Comparison of ENCODE assay signal across 1 cellular context in the genomic region with DNA sequence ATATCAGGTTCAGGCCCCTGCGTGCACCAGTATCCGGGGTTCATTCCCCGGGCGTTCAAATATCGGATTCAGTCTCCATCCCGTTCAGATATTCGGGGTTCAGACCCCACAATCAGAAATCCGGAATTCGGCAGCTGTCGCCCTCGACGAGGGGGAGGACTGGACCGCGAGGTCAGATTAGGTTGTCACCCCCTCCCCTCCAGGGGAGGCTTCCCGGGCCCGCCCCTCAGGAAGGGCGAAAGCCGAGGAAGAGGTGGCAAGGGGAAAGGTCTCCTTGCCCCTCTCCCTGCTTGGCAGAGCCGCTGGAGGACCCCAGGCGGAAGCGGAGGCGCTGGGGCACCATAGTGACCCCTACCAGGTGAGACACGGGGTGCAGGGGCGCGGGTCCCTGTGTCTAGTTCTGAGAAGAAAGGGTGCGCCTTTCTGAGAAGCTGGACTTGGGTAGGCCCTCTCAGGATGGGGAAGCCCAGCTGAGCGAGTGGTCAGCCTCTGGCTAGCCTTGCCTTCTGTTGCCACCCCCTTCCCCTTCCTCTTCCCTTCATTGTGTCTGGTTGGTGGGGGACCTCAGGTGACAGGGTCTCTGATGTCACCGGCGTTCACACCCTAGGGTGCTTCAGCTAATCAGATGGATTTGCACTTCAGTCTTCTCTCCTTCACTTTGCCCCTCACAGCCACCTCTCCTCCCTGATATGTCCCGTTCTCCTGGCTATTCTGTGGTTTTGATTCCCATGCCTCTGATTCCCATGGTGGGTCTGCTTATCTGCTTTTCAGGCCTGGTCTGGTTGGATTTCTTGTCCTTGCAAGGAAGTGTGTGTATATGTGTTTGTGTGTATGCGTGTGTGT.
TF ChIP-seq lines count a peak whose summit lies in the region.

No MANE protein-coding gene starts in this region.

TF ChIP-seq in IMR-90, 13 proteins besides CTCF, POLR2A, EP300 and RAD21:
- TF ChIP-seq RCOR1 (IDR thresholded peaks at IDR 0.05; ENCODE audit: insufficient replicate concordance, low read length) (no peak), BHLHE40 (IDR thresholded peaks at IDR 0.05; ENCODE audit: low read depth, low read length) (no peak), NFE2L2 (IDR thresholded peaks at IDR 0.05; ENCODE audit: low read depth, low read length) (no peak), FOS (IDR thresholded peaks at IDR 0.05; ENCODE audit: low read depth, low read length) (no peak), MXI1 (IDR thresholded peaks at IDR 0.05; ENCODE audit: borderline replicate concordance, low read depth, low read length) (no peak), SMC3 (IDR thresholded peaks at IDR 0.05; ENCODE audit: low read depth, low read length) (no peak), CHD1 (IDR thresholded peaks at IDR 0.05; ENCODE audit: low read depth, low read length) (no peak), CEBPB (IDR thresholded peaks at IDR 0.05; ENCODE audit: low read depth, low read length) (no peak), USF2 (IDR thresholded peaks at IDR 0.05; ENCODE audit: low read depth, low read length) (no peak), MAZ (IDR thresholded peaks at IDR 0.05; ENCODE audit: borderline replicate concordance, low read depth, low read length) (no peak), MAFK (IDR thresholded peaks at IDR 0.05; ENCODE audit: low read depth, low read length) (no peak), RFX5 (IDR thresholded peaks at IDR 0.05; ENCODE audit: low read depth, low read length) (no peak)
- TF ChIP-seq, protein P1, sequence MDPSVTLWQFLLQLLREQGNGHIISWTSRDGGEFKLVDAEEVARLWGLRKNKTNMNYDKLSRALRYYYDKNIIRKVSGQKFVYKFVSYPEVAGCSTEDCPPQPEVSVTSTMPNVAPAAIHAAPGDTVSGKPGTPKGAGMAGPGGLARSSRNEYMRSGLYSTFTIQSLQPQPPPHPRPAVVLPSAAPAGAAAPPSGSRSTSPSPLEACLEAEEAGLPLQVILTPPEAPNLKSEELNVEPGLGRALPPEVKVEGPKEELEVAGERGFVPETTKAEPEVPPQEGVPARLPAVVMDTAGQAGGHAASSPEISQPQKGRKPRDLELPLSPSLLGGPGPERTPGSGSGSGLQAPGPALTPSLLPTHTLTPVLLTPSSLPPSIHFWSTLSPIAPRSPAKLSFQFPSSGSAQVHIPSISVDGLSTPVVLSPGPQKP (IDR thresholded peaks at IDR 0.05; ENCODE audit: borderline replicate concordance, low read depth, low read length), result no peak
